Comparison of ENCODE assay signal across 18 cellular contexts in the genomic region with DNA sequence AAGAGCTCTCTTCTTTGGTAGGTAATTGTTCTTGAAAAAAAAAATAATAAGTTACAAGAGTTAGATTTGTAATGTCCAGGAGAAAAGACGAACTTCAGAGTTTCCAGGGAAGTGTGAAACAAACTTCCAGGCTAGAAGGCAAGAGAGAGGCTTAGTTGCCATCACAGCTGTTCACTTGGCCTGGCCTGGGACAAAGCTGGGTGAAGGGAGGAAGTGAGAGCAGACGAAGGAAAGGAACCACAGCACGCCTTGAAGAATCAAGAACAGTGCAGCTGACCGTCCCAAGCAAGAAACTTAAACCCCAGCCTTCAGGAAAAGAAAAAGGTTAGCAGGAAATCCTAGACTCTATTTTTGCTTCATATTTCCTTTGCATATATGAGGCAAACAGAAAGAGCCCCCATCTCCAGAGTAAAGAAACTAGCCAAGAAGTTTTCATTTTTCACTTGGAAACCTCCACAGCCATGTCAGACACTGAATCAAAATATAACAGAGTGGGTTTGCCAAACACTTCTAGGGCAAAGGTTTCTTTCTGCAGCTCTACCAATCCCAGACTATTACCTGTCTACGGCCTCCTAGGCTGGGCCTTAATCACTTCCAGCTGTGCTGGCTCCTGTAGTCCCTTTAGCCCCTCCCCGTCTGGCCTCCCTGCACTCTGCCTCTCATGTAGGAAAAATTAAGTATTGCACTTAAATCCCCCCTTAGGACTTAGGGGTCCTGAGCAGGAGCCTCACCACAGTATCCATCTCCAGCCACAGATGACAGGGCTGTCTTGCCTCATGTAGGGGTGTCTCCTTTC.
DNase-seq lines count a peak whose midpoint lies in the region; ATAC-seq and TF ChIP-seq lines count a peak whose summit lies in the region.
"Had no signal": no experiment of that assay in that cellular context is flagged by ENCODE, and none has a peak within 500 bp of the region (broad histone marks: within the 10 kb centered on the region; RNA-seq: fewer than 3 reads in every experiment).

No MANE protein-coding gene starts in this region.

- no peak overlapping the region for H3K4me3 Mint-ChIP-seq in type B pancreatic cell
- H3K4me3 Mint-ChIP-seq in activated naive CD4-positive, alpha-beta T cell treated with anti-CD3 and anti-CD28 coated beads, Interleukin-2, amount 10 ng/mL, durations not matched to agents 7 days and 5 days, result no peak overlapping the region
- H3K4me3 Mint-ChIP-seq: activated CD4-positive, alpha-beta T cell treated with anti-CD3 and anti-CD28 coated beads, Interleukin-2, amount 10 ng/mL, durations not matched to agents 7 days and 5 days; activated naive CD8-positive, alpha-beta T cell treated with anti-CD3 and anti-CD28 coated beads, Interleukin-2, amount 10 ng/mL, durations not matched to agents 7 days and 5 days; effector memory CD8-positive, alpha-beta T cell; stimulated activated effector memory CD8-positive, alpha-beta T cell treated with anti-CD3 and anti-CD28 coated beads, Interleukin-12 subunit alpha, Interleukin-12 subunit beta, amount 100 ng/mL, for 72 hours had no signal

- TF ChIP-seq POLR2A in suprapubic skin (IDR thresholded peaks at IDR 0.05), result no peak

- CTCF ChIA-PET in activated naive CD4-positive, alpha-beta T cell treated with anti-CD3 and anti-CD28 coated beads, Interleukin-2, amount 10 ng/mL, durations not matched to agents 7 days and 5 days (lab: Charles Lee), result interaction anchor here (0.6 kb wide), 1 partner anchor 14 kb away, joined by 3 read pairs; no protein-coding TSS in a partner anchor

- intact Hi-C loops in Right ventricle myocardium inferior (cut with DNase I) (loop anchor here (10.0 kb wide), 1 partner anchor 94 kb away; no protein-coding TSS in a partner anchor), cardiac septum (cut with DNase I) (no loop called here), left lung (cut with DNase I) (no loop called here)

- H3K27ac Mint-ChIP-seq in type B pancreatic cell, result peak overlapping the region; percentile 17
- no peak overlapping the region for H3K27ac Mint-ChIP-seq in activated naive CD4-positive, alpha-beta T cell treated with anti-CD3 and anti-CD28 coated beads, Interleukin-2, amount 10 ng/mL, durations not matched to agents 7 days and 5 days
- H3K27ac Mint-ChIP-seq: activated CD4-positive, alpha-beta T cell treated with anti-CD3 and anti-CD28 coated beads, Interleukin-2, amount 10 ng/mL, durations not matched to agents 7 days and 5 days; activated naive CD8-positive, alpha-beta T cell treated with anti-CD3 and anti-CD28 coated beads, Interleukin-2, amount 10 ng/mL, durations not matched to agents 7 days and 5 days; effector memory CD8-positive, alpha-beta T cell; stimulated activated effector memory CD8-positive, alpha-beta T cell treated with anti-CD3 and anti-CD28 coated beads, Interleukin-12 subunit alpha, Interleukin-12 subunit beta, amount 100 ng/mL, for 72 hours had no signal

- 50% methylated on average over 6 of the region's 6 CpGs for WGBS in suprapubic skin

- DNase-seq in Right ventricle myocardium inferior (ENCODE audit: missing footprints), result no peak
- no peak for DNase-seq in cardiac septum (ENCODE audit: low spot score)
- DNase-seq in left lung, result no peak
- no peak for DNase-seq in type B pancreatic cell (ENCODE audit: extremely low spot score, unreplicated experiment)
- DNase-seq in activated naive CD4-positive, alpha-beta T cell treated with anti-CD3 and anti-CD28 coated beads, Interleukin-2, amount 10 ng/mL, durations not matched to agents 7 days and 5 days, result no peak
- DNase-seq in suprapubic skin (ENCODE audit: low spot score in 2 of 2), result no peak
- DNase-seq in CD1c-positive myeloid dendritic cell (ENCODE audit: extremely low spot score), result no peak
- DNase-seq: activated CD4-positive, alpha-beta T cell treated with anti-CD3 and anti-CD28 coated beads, Interleukin-2, amount 10 ng/mL, durations not matched to agents 7 days and 5 days; activated naive CD8-positive, alpha-beta T cell treated with anti-CD3 and anti-CD28 coated beads, Interleukin-2, amount 10 ng/mL, durations not matched to agents 7 days and 5 days; central memory CD4-positive, alpha-beta T cell; effector memory CD8-positive, alpha-beta T cell; IMR-90; NCI-H1105; NCI-H2227 treated with DMSO at 0.1 percent for 48 hours; small intestine had no signal

- no peaks in the 10 kb centered on the region for H3K9me3 Mint-ChIP-seq in type B pancreatic cell
- peaks cover 1% of the 10 kb centered on the region for H3K9me3 Mint-ChIP-seq in activated naive CD4-positive, alpha-beta T cell treated with anti-CD3 and anti-CD28 coated beads, Interleukin-2, amount 10 ng/mL, durations not matched to agents 7 days and 5 days
- H3K9me3 Mint-ChIP-seq: activated naive CD8-positive, alpha-beta T cell treated with anti-CD3 and anti-CD28 coated beads, Interleukin-2, amount 10 ng/mL, durations not matched to agents 7 days and 5 days; stimulated activated effector memory CD8-positive, alpha-beta T cell treated with anti-CD3 and anti-CD28 coated beads, Interleukin-12 subunit alpha, Interleukin-12 subunit beta, amount 100 ng/mL, for 72 hours had no signal

- no peaks in the 10 kb centered on the region for H3K27me3 Mint-ChIP-seq in type B pancreatic cell
- no peaks in the 10 kb centered on the region for H3K27me3 Mint-ChIP-seq in activated naive CD4-positive, alpha-beta T cell treated with anti-CD3 and anti-CD28 coated beads, Interleukin-2, amount 10 ng/mL, durations not matched to agents 7 days and 5 days
- H3K27me3 Mint-ChIP-seq: activated CD4-positive, alpha-beta T cell treated with anti-CD3 and anti-CD28 coated beads, Interleukin-2, amount 10 ng/mL, durations not matched to agents 7 days and 5 days; activated naive CD8-positive, alpha-beta T cell treated with anti-CD3 and anti-CD28 coated beads, Interleukin-2, amount 10 ng/mL, durations not matched to agents 7 days and 5 days; effector memory CD8-positive, alpha-beta T cell had no signal

- no peak for TF ChIP-seq EP300 in suprapubic skin (IDR thresholded peaks at IDR 0.05)

- H3K9me3 ChIP-seq in left lung (no peaks in the 10 kb centered on the region), suprapubic skin (no peaks in the 10 kb centered on the region)
- H3K9me3 ChIP-seq: SJCRH30 had no signal

- H3K27me3 ChIP-seq in left lung (no peaks in the 10 kb centered on the region), suprapubic skin (no peaks in the 10 kb centered on the region)
- H3K27me3 ChIP-seq: SJCRH30 had no signal

- peaks cover 33% of the 10 kb centered on the region for H3K4me1 Mint-ChIP-seq in type B pancreatic cell (ENCODE audit: unreplicated experiment)
- H3K4me1 Mint-ChIP-seq in activated naive CD4-positive, alpha-beta T cell treated with anti-CD3 and anti-CD28 coated beads, Interleukin-2, amount 10 ng/mL, durations not matched to agents 7 days and 5 days, result no peaks in the 10 kb centered on the region
- H3K4me1 Mint-ChIP-seq: activated CD4-positive, alpha-beta T cell treated with anti-CD3 and anti-CD28 coated beads, Interleukin-2, amount 10 ng/mL, durations not matched to agents 7 days and 5 days; activated naive CD8-positive, alpha-beta T cell treated with anti-CD3 and anti-CD28 coated beads, Interleukin-2, amount 10 ng/mL, durations not matched to agents 7 days and 5 days; stimulated activated effector memory CD8-positive, alpha-beta T cell treated with anti-CD3 and anti-CD28 coated beads, Interleukin-12 subunit alpha, Interleukin-12 subunit beta, amount 100 ng/mL, for 72 hours had no signal

- H3K4me1 ChIP-seq in left lung, result no peaks in the 10 kb centered on the region
- no peaks in the 10 kb centered on the region for H3K4me1 ChIP-seq in suprapubic skin
- H3K4me1 ChIP-seq: SJCRH30 had no signal

- no peaks in the 10 kb centered on the region for H3K36me3 Mint-ChIP-seq in type B pancreatic cell
- H3K36me3 Mint-ChIP-seq in activated naive CD4-positive, alpha-beta T cell treated with anti-CD3 and anti-CD28 coated beads, Interleukin-2, amount 10 ng/mL, durations not matched to agents 7 days and 5 days, result no peaks in the 10 kb centered on the region
- H3K36me3 Mint-ChIP-seq: activated naive CD8-positive, alpha-beta T cell treated with anti-CD3 and anti-CD28 coated beads, Interleukin-2, amount 10 ng/mL, durations not matched to agents 7 days and 5 days; stimulated activated effector memory CD8-positive, alpha-beta T cell treated with anti-CD3 and anti-CD28 coated beads, Interleukin-12 subunit alpha, Interleukin-12 subunit beta, amount 100 ng/mL, for 72 hours had no signal

- H3K27ac ChIP-seq in angular gyrus (ENCODE audit: low read depth, low read length), result peak overlapping the region; percentile 52
- no peak overlapping the region for H3K27ac ChIP-seq in left lung
- no peak overlapping the region for H3K27ac ChIP-seq in suprapubic skin
- H3K27ac ChIP-seq: SJCRH30 had no signal

- H3K4me3 ChIP-seq in left lung, result no peak overlapping the region
- H3K4me3 ChIP-seq in suprapubic skin, result no peak overlapping the region
- H3K4me3 ChIP-seq: SJCRH30 had no signal

- ATAC-seq in Right ventricle myocardium inferior (peak; percentile 81), left lung (peak; percentile 34)
- ATAC-seq: effector memory CD8-positive, alpha-beta T cell; stimulated activated effector memory CD8-positive, alpha-beta T cell treated with anti-CD3 and anti-CD28 coated beads, Interleukin-12 subunit alpha, Interleukin-12 subunit beta, amount 100 ng/mL, for 72 hours had no signal

- TF ChIP-seq CTCF in left lung (IDR thresholded peaks at IDR 0.05), result no peak
- no peak for TF ChIP-seq CTCF in type B pancreatic cell (conservative IDR thresholded peaks at IDR 0.05)
- no peak for TF ChIP-seq CTCF in suprapubic skin (IDR thresholded peaks at IDR 0.05)

- H3K36me3 ChIP-seq in left lung, result no peaks in the 10 kb centered on the region
- no peaks in the 10 kb centered on the region for H3K36me3 ChIP-seq in suprapubic skin
- H3K36me3 ChIP-seq: SJCRH30 had no signal
